ENCODE assay signal across 8 cellular contexts in genomic region chr10:99619851-99620712, GRCh38. TPM values are rescaled to one million over a fixed set of nuclear protein-coding genes. Genes with fewer than 3 reads are reported as not detected.
A peak's percentile ranks its signal among the peaks of the same experiment; 100 is the strongest.
DNase-seq lines count a peak whose midpoint lies in the region; ATAC-seq and TF ChIP-seq lines count a peak whose summit lies in the region.

Gene SLC25A28 (minus strand): TSS chr10:99620439. CDS start chr10:99620335, 104 bp downstream.

- peak within 1 kb of the TSS; percentile 19 for H4K5ac ChIP-seq in IMR-90 (ENCODE audit: low read depth, low read length)

- peaks cover 20 to 24% of the 10 kb centered on the region in 2 experiments for H3K79me1 ChIP-seq in IMR-90 (ENCODE audit: low read depth in 1 of 2, low read length in 2 of 2)

- peaks cover 47% of the 10 kb centered on the region for H3K79me2 ChIP-seq in PC-3 (ENCODE audit: low read length)

- H3K4me1 ChIP-seq in IMR-90 (ENCODE audit: control insufficient read depth, insufficient read depth, low read length): no peaks in the 10 kb centered on the region
- H3K4me1 ChIP-seq in PC-3 (ENCODE audit: insufficient read depth, low read length): peaks cover 24% of the 10 kb centered on the region; the same call in 1 of the 2 replicates
- peaks cover 23 to 57% (median 38%) of the 10 kb centered on the region in 3 donors for H3K4me1 ChIP-seq in esophagus squamous epithelium
- peaks cover 19 to 34% of the 10 kb centered on the region in 2 donors for H3K4me1 ChIP-seq in muscle layer of duodenum (ENCODE audit: control insufficient read depth in 1 of 2, insufficient read depth in 2 of 2, low read length in 2 of 2)

- peak within 1 kb of the TSS; percentile 79 for H3K56ac ChIP-seq in IMR-90 (ENCODE audit: extremely low read depth, insufficient read depth, low read length)

- TF ChIP-seq RAD21 in IMR-90 (IDR thresholded peaks at IDR 0.05; ENCODE audit: low read length): no peak

- peak within 1 kb of the TSS; percentile 19; the same call in 1 of the 2 replicates for H3K18ac ChIP-seq in IMR-90 (ENCODE audit: low read depth, low read length)

- H2BK5ac ChIP-seq in IMR-90 (ENCODE audit: low read depth, low read length, poor library complexity, severe bottlenecking): peak within 1 kb of the TSS; percentile 91

- H3K27me3 ChIP-seq in BJ (ENCODE audit: control insufficient read depth, insufficient read depth, low read length): no peaks in the 10 kb centered on the region
- H3K27me3 ChIP-seq in IMR-90 (ENCODE audit: control insufficient read depth, insufficient read depth, low read length): no peaks in the 10 kb centered on the region
- no peaks in the 10 kb centered on the region for H3K27me3 ChIP-seq in PC-3 (ENCODE audit: low read length)
- no peaks in the 10 kb centered on the region for H3K27me3 ChIP-seq in esophagus squamous epithelium
- H3K27me3 ChIP-seq in muscle layer of duodenum (ENCODE audit: low read depth, low read length): no peaks in the 10 kb centered on the region

- peak within 1 kb of the TSS; percentile 78 for H4K91ac ChIP-seq in IMR-90 (ENCODE audit: insufficient read depth, low read depth, low read length)

- H4K8ac ChIP-seq in IMR-90 (ENCODE audit: low read depth in 2 of 2, low read length in 2 of 2): peak within 1 kb of the TSS; percentile 8 to 73; a peak in 2 of 4 replicates

- intact Hi-C loops in IMR-90 (cut with micrococcal nuclease): loop anchor here (2.0 to 5.0 kb wide), 2 partner anchors 42 to 91 kb away; no protein-coding TSS in a partner anchor
- intact Hi-C loops in PC-3 (cut with micrococcal nuclease): loop anchor here (5.0 kb wide), 1 partner anchor 37 kb away; the partner anchor contains the start of gene ENTPD7
- intact Hi-C loops in esophagus squamous epithelium (cut with DNase I): loop anchor here (10.0 kb wide), 2 partner anchors 95 to 225 kb away; no protein-coding TSS in a partner anchor

- no peaks in the 10 kb centered on the region for H3F3A ChIP-seq in PC-3 (ENCODE audit: low read length, unreplicated experiment)

- H3K9ac ChIP-seq in IMR-90 (ENCODE audit: low read depth, low read length) (peak within 1 kb of the TSS; percentile 97), PC-3 (ENCODE audit: low read length) (peak within 1 kb of the TSS; percentile 97)

- no peaks in the 10 kb centered on the region for H3K36me3 ChIP-seq in BJ (ENCODE audit: control insufficient read depth, insufficient read depth, low read length)
- no peaks in the 10 kb centered on the region for H3K36me3 ChIP-seq in IMR-90 (ENCODE audit: control insufficient read depth, insufficient read depth, low read length)
- no peaks in the 10 kb centered on the region for H3K36me3 ChIP-seq in PC-3 (ENCODE audit: low read depth, low read length)
- H3K36me3 ChIP-seq in esophagus squamous epithelium: peaks cover 0 to 8% (median 0%) of the 10 kb centered on the region in 3 donors
- H3K36me3 ChIP-seq in muscle layer of duodenum (ENCODE audit: control insufficient read depth in 1 of 2, insufficient read depth in 2 of 2, low read length in 2 of 2): peaks cover 0 to 10% of the 10 kb centered on the region in 2 donors

- H2BK15ac ChIP-seq in IMR-90 (ENCODE audit: low read depth, low read length): no peak within 1 kb of the TSS

- peak within 1 kb of the TSS; percentile 91 for H3K23ac ChIP-seq in IMR-90 (ENCODE audit: low read depth, low read length)

- WGBS in IMR-90 (ENCODE audit: extremely low coverage in 2 of 2, insufficient read length in 1 of 2), 2 experiments: 0% methylated on average over 19 of the region's 75 CpGs; no CpG with 5 or more reads in 1 of the 2 experiments
- WGBS in esophagus squamous epithelium, 2 donors: 0% methylated on average over 6 to 13 of the region's 75 CpGs

- CTCF ChIA-PET in BJ (lab: Yijun Ruan, JAX) (interaction anchor here (0.8 to 3.4 kb wide), 7 partner anchors 11 to 228 kb away, joined by 3 to 14 read pairs (median 4); no protein-coding TSS in a partner anchor), IMR-90 (lab: Yijun Ruan, JAX) (interaction anchor here (1.5 kb wide), 1 partner anchor 184 kb away, joined by 5 read pairs; no protein-coding TSS in a partner anchor), PC-3 (lab: Charles Lee) (interaction anchor here (0.6 kb wide), 1 partner anchor 94 kb away, joined by 4 read pairs; no protein-coding TSS in a partner anchor)

- H2AFZ ChIP-seq in IMR-90 (replicated peaks; ENCODE audit: low read length, poor library complexity): peak within 1 kb of the TSS; percentile 96
- peak within 1 kb of the TSS; percentile 74 for H2AFZ ChIP-seq in PC-3 (ENCODE audit: low read length)

- peak within 1 kb of the TSS; percentile 91 to 93 for H3K4me3 Mint-ChIP-seq in activated T-cell treated with anti-CD3 and anti-CD28 coated beads, Interleukin-2, amount 50 U/mL, for 72 hours

- dilution Hi-C loops in IMR-90 (cut with HindIII; ENCODE audit: low sequenced_read_pairs, unreplicated experiment): no loop called here

- in situ Hi-C loops in IMR-90 (cut with MboI; ENCODE audit: low sequenced_read_pairs): no loop called here

- H3K36me3 Mint-ChIP-seq in activated T-cell treated with anti-CD3 and anti-CD28 coated beads, Interleukin-2, amount 50 U/mL, for 72 hours (ENCODE audit: insufficient read depth in 2 of 2): peaks cover 10 to 12% of the 10 kb centered on the region in 2 donors

- peak within 1 kb of the TSS; percentile 78 for H3K4ac ChIP-seq in IMR-90 (ENCODE audit: low read depth, low read length)

- H3K4me2 ChIP-seq in IMR-90 (ENCODE audit: low read depth, low read length) (peak within 1 kb of the TSS; percentile 98), PC-3 (ENCODE audit: low read length) (peak within 1 kb of the TSS; percentile 97)

- H3K9me2 ChIP-seq in PC-3 (replicated peaks; ENCODE audit: low read length): no peaks in the 10 kb centered on the region

- H2AK5ac ChIP-seq in IMR-90 (ENCODE audit: low read depth, low read length): peak within 1 kb of the TSS; percentile 44; the same call in 1 of the 2 replicates

- H3K27ac Mint-ChIP-seq in activated T-cell treated with anti-CD3 and anti-CD28 coated beads, Interleukin-2, amount 50 U/mL, for 72 hours: peak within 1 kb of the TSS; percentile 89

- ATAC-seq in GM21367 (IDR thresholded peaks at IDR 0.05; ENCODE audit: unreplicated experiment) (peak; percentile 78), IMR-90 (ENCODE audit: low read depth) (peak; percentile 85), PC-3 (peak; percentile 70)
- peak; percentile 77 to 79 for ATAC-seq in activated T-cell treated with anti-CD3 and anti-CD28 coated beads, Interleukin-2, amount 50 U/mL, for 72 hours (replicated peaks in 1 of 2)

- H2AK9ac ChIP-seq in IMR-90 (replicated peaks; ENCODE audit: low read depth, low read length, poor library complexity): peak within 1 kb of the TSS; percentile 95

- TF ChIP-seq POLR2A in IMR-90 (IDR thresholded peaks at IDR 0.05; ENCODE audit: low read depth, low read length): no peak
- TF ChIP-seq POLR2A in esophagus squamous epithelium (IDR thresholded peaks at IDR 0.05): peak in 1 of 4 donors; percentile 9

- H4K20me1 ChIP-seq in IMR-90 (ENCODE audit: insufficient read depth, low read length): peaks cover 7% of the 10 kb centered on the region; the same call in 1 of the 2 replicates
- H4K20me1 ChIP-seq in PC-3 (ENCODE audit: low read length): peaks cover 17% of the 10 kb centered on the region; the same call in 1 of the 2 replicates

- DNase-seq in BJ (ENCODE audit: low read depth) (peak; percentile 100), IMR-90 (peak; percentile 100), PC-3 (peak; percentile 97), esophagus squamous epithelium (lab: John Stamatoyannopoulos, UW) (peak; percentile 89)
- peak; percentile 95 to 97 for DNase-seq in activated T-cell treated with anti-CD3 and anti-CD28 coated beads, Interleukin-2, amount 50 U/mL, for 72 hours
- peak; percentile 89 to 93 for DNase-seq in stimulated activated CD8-positive, alpha-beta memory T cell treated with anti-CD3 and anti-CD28 coated beads, Interleukin-7, amount 100 ng/mL, for 4 hours (ENCODE audit: low read depth in 2 of 2)

- POLR2A ChIA-PET in BJ (lab: Charles Lee): interaction anchor here (0.7 kb wide), 1 partner anchor 20 kb away, joined by 3 read pairs; no protein-coding TSS in a partner anchor
- POLR2A ChIA-PET in IMR-90 (lab: Charles Lee; ENCODE audit: unreplicated experiment): no interaction called here
- POLR2A ChIA-PET in PC-3 (lab: Charles Lee; ENCODE audit: unreplicated experiment): interaction anchor here (0.6 kb wide), 1 partner anchor 113 kb away, joined by 3 read pairs; no protein-coding TSS in a partner anchor

- peaks cover 3% of the 10 kb centered on the region for H3K27me3 Mint-ChIP-seq in activated T-cell treated with anti-CD3 and anti-CD28 coated beads, Interleukin-2, amount 50 U/mL, for 72 hours (ENCODE audit: low read depth)

- H3K4me3 ChIP-seq in BJ (ENCODE audit: low read depth, low read length) (peak within 1 kb of the TSS; percentile 78), IMR-90 (ENCODE audit: insufficient read depth, low read depth, low read length) (peak within 1 kb of the TSS; percentile 74), PC-3 (ENCODE audit: low read length) (peak within 1 kb of the TSS; percentile 80), esophagus squamous epithelium (peak within 1 kb of the TSS; percentile 69 to 96 (median 92)), muscle layer of duodenum (ENCODE audit: low read depth in 1 of 2, low read length in 2 of 2) (peak within 1 kb of the TSS; percentile 91 to 94)

- no peak within 1 kb of the TSS for H2BK20ac ChIP-seq in IMR-90 (ENCODE audit: low read depth, low read length)

- peaks cover 50% of the 10 kb centered on the region for H3K4me1 Mint-ChIP-seq in activated T-cell treated with anti-CD3 and anti-CD28 coated beads, Interleukin-2, amount 50 U/mL, for 72 hours (ENCODE audit: low read depth)

- H3K9me1 ChIP-seq in IMR-90 (ENCODE audit: insufficient read depth, low read length): peaks cover 5% of the 10 kb centered on the region; the same call in 1 of the 2 replicates

- H3K27ac ChIP-seq in IMR-90 (ENCODE audit: insufficient read depth, low read length): peak within 1 kb of the TSS; percentile 93
- H3K27ac ChIP-seq in PC-3 (ENCODE audit: low read length): peak within 1 kb of the TSS; percentile 98
- peak within 1 kb of the TSS; percentile 93 to 99 (median 98) for H3K27ac ChIP-seq in esophagus squamous epithelium
- H3K27ac ChIP-seq in muscle layer of duodenum (ENCODE audit: low read length): peak within 1 kb of the TSS; percentile 95

- H3K14ac ChIP-seq in IMR-90 (replicated peaks; ENCODE audit: low read depth, low read length): peak within 1 kb of the TSS; percentile 69

- H3K9me3 Mint-ChIP-seq in activated T-cell treated with anti-CD3 and anti-CD28 coated beads, Interleukin-2, amount 50 U/mL, for 72 hours: no peaks in the 10 kb centered on the region

- H3K9me3 ChIP-seq in IMR-90 (ENCODE audit: control insufficient read depth, insufficient read depth, low read length): no peaks in the 10 kb centered on the region
- no peaks in the 10 kb centered on the region for H3K9me3 ChIP-seq in PC-3 (ENCODE audit: low read length)
- H3K9me3 ChIP-seq in esophagus squamous epithelium: no peaks in the 10 kb centered on the region
- no peaks in the 10 kb centered on the region for H3K9me3 ChIP-seq in muscle layer of duodenum (ENCODE audit: control insufficient read depth in 1 of 2, low read length in 2 of 2)

- BruUV-seq in IMR-90 (replicated peaks; lab: Mats Ljungman, UMichigan): no TSS peak
- BruUV-seq in PC-3 (replicated peaks; lab: Mats Ljungman, UMichigan): no TSS peak

- H2BK120ac ChIP-seq in IMR-90 (ENCODE audit: low read depth, low read length): peak within 1 kb of the TSS; percentile 68

- TF ChIP-seq CTCF in BJ (IDR thresholded peaks at IDR 0.05; ENCODE audit: insufficient read depth, low read depth, low read length) (no peak), IMR-90 (conservative IDR thresholded peaks at IDR 0.05; ENCODE audit: low read depth, low read length) (no peak), PC-3 (conservative IDR thresholded peaks at IDR 0.05; ENCODE audit: low read depth, low read length) (no peak), esophagus squamous epithelium (IDR thresholded peaks at IDR 0.05) (no peak)

RNA-seq across cellular contexts. Expression of gene SLC25A28, which starts in this region (rescaled TPM):
- polyA plus RNA-seq in BJ (2011; rRNA removed) (33.7 and 38.9 TPM in 2 replicates), IMR-90 (2012; rRNA removed) (26.3 and 29.8 TPM in 2 replicates)
- 22.0 and 38.1 TPM in 2 replicates for polyA minus RNA-seq in BJ (2011; rRNA and poly(A)+ RNA removed)
- total RNA-seq in IMR-90 (2012; rRNA removed) (9.2 and 13.1 TPM in 2 replicates), PC-3 (2014; rRNA removed) (14.2 and 16.0 TPM in 2 replicates), esophagus squamous epithelium (10 to 100 TPM; 13.8 to 38.0 (median 31.6) TPM)
- polyA plus RNA-seq in IMR-90 (2012; cell fraction: cytosol; rRNA removed): 15.0 and 20.2 TPM in 2 replicates
- 122 and 161 TPM in 2 replicates for polyA plus RNA-seq in IMR-90 (2012; cell fraction: nucleus; rRNA removed; ENCODE audit: low replicate concordance)
- total RNA-seq in activated T-cell treated with anti-CD3 and anti-CD28 coated beads, Interleukin-2, amount 50 U/mL, for 72 hours: 10 to 100 TPM; 86.2 to 98.9 TPM

Comparison
In these comparisons a context has a peak if more than half of its experiments do, and no peak if none do; other contexts are left out.
1. Peak in every context shown above with its lines: DNase-seq, ATAC-seq, H3K4me3 ChIP-seq and H3K27ac ChIP-seq.